ENCODE assay signal across 8 cellular contexts in the genomic region with DNA sequence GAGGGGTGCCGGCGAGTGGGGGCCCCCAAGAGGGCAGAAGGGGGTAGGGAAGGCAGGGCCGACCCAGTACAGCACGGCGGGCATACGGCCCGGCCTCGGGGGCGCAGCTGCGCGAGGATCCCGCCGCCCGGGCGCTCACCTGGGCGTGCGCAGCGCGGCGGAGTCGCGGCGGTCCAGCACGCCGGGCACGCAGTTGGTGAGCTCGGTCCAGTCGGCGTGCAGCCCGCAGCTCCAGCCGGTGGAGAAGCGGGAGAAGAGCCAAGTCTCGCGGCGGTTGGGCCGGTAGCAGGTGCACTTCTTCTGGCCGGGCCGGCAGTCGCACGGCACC. TPM values are rescaled to one million over a fixed set of nuclear protein-coding genes. Genes with fewer than 3 reads are reported as not detected.
DNase-seq lines count a peak whose midpoint lies in the region; ATAC-seq, FAIRE-seq and TF ChIP-seq lines count a peak whose summit lies in the region.
"Not testable (repeated sequence)": the region's sequence is repeated elsewhere in the genome, so short reads cannot be mapped to it uniquely, and the experiment has no call there.

No MANE protein-coding gene starts in this region.

- H3K23ac ChIP-seq in H1 (ENCODE audit: insufficient read length): not testable (repeated sequence)

- H3K9ac ChIP-seq in NT2/D1 (ENCODE audit: insufficient read length, low read depth): peak overlapping the region; percentile 96
- H3K9ac ChIP-seq in H1 (replicated peaks in 1 of 4; ENCODE audit: extremely low read depth in 1 of 4, low read depth in 3 of 4, low read length in 3 of 4): peak overlapping the region in 3 of 4 experiments; percentile 51 to 73 (median 64); a peak in 5 of 7 replicates
- peak overlapping the region; percentile 64 for H3K9ac ChIP-seq in neural progenitor cell

- not testable (repeated sequence) for DNase-seq in Calu3; HFFc6; NT2/D1 (ENCODE audit: low read depth, low spot score); activated T-helper 2 cell treated with anti-CD3 and anti-CD28 coated beads, Interferon-gamma antibody, Interleukin-2, Interleukin-4, amounts not matched to agents 10 μg/mL and 5 μg/mL and 100 μg/mL, durations not matched to agents 14 hours and 24 hours and 36 hours (ENCODE audit: low spot score); H1 (ENCODE audit: low read depth in 1 of 2, low spot score in 2 of 2); neural progenitor cell (ENCODE audit: low spot score); thoracic aorta (ENCODE audit: low spot score)
- peak; percentile 7 for DNase-seq in iPS-NIHi7 (ENCODE audit: extremely low spot score)

- H2AFZ ChIP-seq in H1 (ENCODE audit: low read length); neural progenitor cell (replicated peaks): not testable (repeated sequence)

- H3K4me3 ChIP-seq in NT2/D1 (ENCODE audit: insufficient read length, low read depth) (peak overlapping the region; percentile 93), H1 (ENCODE audit: extremely low read depth in 1 of 4, insufficient read depth in 2 of 4, low read depth in 3 of 4, low read length in 4 of 4) (peak overlapping the region; percentile 68 to 89 (median 84)), neural progenitor cell (peak overlapping the region; percentile 97), thoracic aorta (peak overlapping the region; percentile 71)

- WGBS in H1 (ENCODE audit: extremely low coverage in 1 of 2, insufficient coverage in 1 of 2, insufficient read length in 1 of 2, insufficient replicate concordance in 2 of 2, low coverage in 1 of 2, low lambda C conversion rate in 2 of 2, missing lambda C conversion rate in 1 of 2), 2 experiments: no CpG with 5 or more reads among the region's 40 CpGs

- H3K4me1 Mint-ChIP-seq in Calu3 (ENCODE audit: low read depth, unreplicated experiment): peaks cover 16% of the 10 kb centered on the region
- H3K4me1 Mint-ChIP-seq in HFFc6 (ENCODE audit: low read depth): peaks cover 30% of the 10 kb centered on the region
- peaks cover 31% of the 10 kb centered on the region for H3K4me1 Mint-ChIP-seq in activated T-helper 2 cell treated with anti-CD3 and anti-CD28 coated beads, Interferon-gamma antibody, Interleukin-2, Interleukin-4, amounts not matched to agents 10 μg/mL and 5 μg/mL and 100 μg/mL, durations not matched to agents 14 hours and 24 hours and 36 hours (ENCODE audit: low read depth)
- H3K4me1 Mint-ChIP-seq in neural progenitor cell: peaks cover 47% of the 10 kb centered on the region

- not testable (repeated sequence) for H4K8ac ChIP-seq in H1 (ENCODE audit: extremely low read depth, insufficient read depth, low read length)

- H3K4me1 ChIP-seq in NT2/D1 (ENCODE audit: insufficient read depth, insufficient read length) (peaks cover 45% of the 10 kb centered on the region), H1 (replicated peaks in 1 of 4; ENCODE audit: control insufficient read depth in 3 of 4, insufficient read depth in 4 of 4, low read length in 3 of 4) (peaks cover 7 to 39% (median 30%) of the 10 kb centered on the region in 4 experiments), neural progenitor cell (peaks cover 38% of the 10 kb centered on the region), thoracic aorta (ENCODE audit: control insufficient read depth in 1 of 2, low read depth in 2 of 2) (peaks cover 8 to 55% of the 10 kb centered on the region in 2 donors)

- H3K4ac ChIP-seq in H1 (replicated peaks; ENCODE audit: insufficient read length, low read depth, low read length): not testable (repeated sequence)

- H3K9me3 Mint-ChIP-seq in Calu3 (ENCODE audit: low read depth, unreplicated experiment); HFFc6; activated T-helper 2 cell treated with anti-CD3 and anti-CD28 coated beads, Interferon-gamma antibody, Interleukin-2, Interleukin-4, amounts not matched to agents 10 μg/mL and 5 μg/mL and 100 μg/mL, durations not matched to agents 14 hours and 24 hours and 36 hours; neural progenitor cell: not testable (repeated sequence)

- TF ChIP-seq EP300 in H1 (IDR thresholded peaks at IDR 0.05; ENCODE audit: borderline replicate concordance in 1 of 2, low read depth in 2 of 2, low read length in 2 of 2): not testable (repeated sequence)

- H3K79me2 ChIP-seq in H1 (ENCODE audit: control insufficient read depth in 1 of 2, insufficient read depth in 2 of 2, low read length in 2 of 2) (peaks cover 44 to 50% of the 10 kb centered on the region in 2 experiments), neural progenitor cell (ENCODE audit: low read depth) (peaks cover 50% of the 10 kb centered on the region)

- not testable (repeated sequence) for TF ChIP-seq RAD21 in H1 (IDR thresholded peaks at IDR 0.05 in 1 of 2, conservative IDR thresholded peaks at IDR 0.05 in 1 of 2; ENCODE audit: low read depth in 2 of 2, low read length in 2 of 2)

- BruUV-seq in Calu3 (replicated peaks; lab: Mats Ljungman, UMichigan): not testable (repeated sequence)

- H3K23me2 ChIP-seq in H1 (ENCODE audit: low read depth, low read length): peaks cover 21% of the 10 kb centered on the region; the same call in 1 of the 2 replicates

- ATAC-seq in thoracic aorta (ENCODE audit: insufficient number of reproducible peaks, low FRiP score, low read depth): not testable (repeated sequence)

- H3K36me3 Mint-ChIP-seq in Calu3 (ENCODE audit: insufficient read depth, unreplicated experiment) (peaks cover 28% of the 10 kb centered on the region), neural progenitor cell (peaks cover 10% of the 10 kb centered on the region)
- H3K36me3 Mint-ChIP-seq in HFFc6 (ENCODE audit: low read depth): not testable (repeated sequence)
- H3K36me3 Mint-ChIP-seq in activated T-helper 2 cell treated with anti-CD3 and anti-CD28 coated beads, Interferon-gamma antibody, Interleukin-2, Interleukin-4, amounts not matched to agents 10 μg/mL and 5 μg/mL and 100 μg/mL, durations not matched to agents 14 hours and 24 hours and 36 hours (ENCODE audit: low read depth): peaks cover 13% of the 10 kb centered on the region

- peak overlapping the region; percentile 29 for H4K91ac ChIP-seq in H1 (replicated peaks; ENCODE audit: insufficient read length, low read length)

- not testable (repeated sequence) for H3K14ac ChIP-seq in H1 (ENCODE audit: insufficient read length)

- H3K4me3 Mint-ChIP-seq in Calu3 (ENCODE audit: low read depth, unreplicated experiment) (peak overlapping the region; percentile 96), HFFc6 (peak overlapping the region; percentile 87), neural progenitor cell (peak overlapping the region; percentile 93)
- peak overlapping the region; percentile 87 for H3K4me3 Mint-ChIP-seq in activated T-helper 2 cell treated with anti-CD3 and anti-CD28 coated beads, Interferon-gamma antibody, Interleukin-2, Interleukin-4, amounts not matched to agents 10 μg/mL and 5 μg/mL and 100 μg/mL, durations not matched to agents 14 hours and 24 hours and 36 hours (ENCODE audit: low read depth)

- H3K27me3 Mint-ChIP-seq in Calu3 (ENCODE audit: unreplicated experiment); HFFc6 (ENCODE audit: insufficient read depth): not testable (repeated sequence)
- H3K27me3 Mint-ChIP-seq in activated T-helper 2 cell treated with anti-CD3 and anti-CD28 coated beads, Interferon-gamma antibody, Interleukin-2, Interleukin-4, amounts not matched to agents 10 μg/mL and 5 μg/mL and 100 μg/mL, durations not matched to agents 14 hours and 24 hours and 36 hours (ENCODE audit: low read depth): peaks cover 12% of the 10 kb centered on the region
- peaks cover 17% of the 10 kb centered on the region for H3K27me3 Mint-ChIP-seq in neural progenitor cell (ENCODE audit: insufficient read depth, low read depth)

- POLR2A ChIA-PET in H1 (lab: Charles Lee; ENCODE audit: partially characterized antibody): interaction anchor here (0.9 to 2.2 kb wide), 6 partner anchors 12 to 66 kb away, joined by 3 to 8 read pairs (median 4); no protein-coding TSS in a partner anchor

- H2BK15ac ChIP-seq in H1 (ENCODE audit: low read length): not testable (repeated sequence)

- peaks cover 47% of the 10 kb centered on the region for H3K36me3 ChIP-seq in NT2/D1 (ENCODE audit: insufficient read depth, insufficient read length, low read length)
- H3K36me3 ChIP-seq in H1 (ENCODE audit: control insufficient read depth in 2 of 4, insufficient read depth in 4 of 4, low read length in 3 of 4): peaks cover 0 to 11% (median 0%) of the 10 kb centered on the region in 4 experiments; a peak in 2 of 8 replicates
- not testable (repeated sequence) for H3K36me3 ChIP-seq in neural progenitor cell, thoracic aorta

- not testable (repeated sequence) for H2BK12ac ChIP-seq in H1 (ENCODE audit: low read depth, low read length)

- not testable (repeated sequence) for H2BK20ac ChIP-seq in H1 (ENCODE audit: low read length)

- CTCF ChIA-PET in Calu3 (lab: Charles Lee) (interaction anchor here (0.6 kb wide), 1 partner anchor 83 kb away, joined by 4 read pairs; no protein-coding TSS in a partner anchor), H1 (lab: Charles Lee; ENCODE audit: partially characterized antibody) (interaction anchor here (0.8 to 2.7 kb wide), 3 partner anchors 12 to 437 kb away, joined by 3 to 17 read pairs (median 4); no protein-coding TSS in a partner anchor)

- H3K27ac ChIP-seq in H1 (ENCODE audit: low read depth, low read length); neural progenitor cell; thoracic aorta: not testable (repeated sequence)

- H2AK5ac ChIP-seq in H1 (ENCODE audit: low read depth, low read length): not testable (repeated sequence)

- not testable (repeated sequence) for H2BK5ac ChIP-seq in H1 (ENCODE audit: low read depth, low read length)

- FAIRE-seq in H1 (lab: Jason Lieb, UNC): not testable (repeated sequence)

- not testable (repeated sequence) for TF ChIP-seq CTCF in Calu3 (IDR thresholded peaks at IDR 0.05; ENCODE audit: unreplicated experiment); HFFc6 (IDR thresholded peaks at IDR 0.05); H1 (IDR thresholded peaks at IDR 0.05; ENCODE audit: control extremely low read depth in 1 of 3, insufficient read depth in 1 of 3, low read depth in 1 of 3, low read length in 3 of 3); neural progenitor cell (IDR thresholded peaks at IDR 0.05); thoracic aorta (IDR thresholded peaks at IDR 0.05)

- H3K9me3 ChIP-seq in NT2/D1 (ENCODE audit: insufficient read depth, low read length); H1 (ENCODE audit: insufficient read depth in 2 of 2, low read depth in 1 of 2, low read length in 1 of 2); neural progenitor cell (ENCODE audit: low read depth); thoracic aorta: not testable (repeated sequence)

- not testable (repeated sequence) for TF ChIP-seq POLR2A in H1 (IDR thresholded peaks at IDR 0.05; ENCODE audit: control extremely low read depth in 1 of 2, low read depth in 2 of 2, low read length in 2 of 2)

- H4K5ac ChIP-seq in H1 (ENCODE audit: insufficient read length, low read depth, low read length): not testable (repeated sequence)

- not testable (repeated sequence) for H3F3A ChIP-seq in neural progenitor cell (ENCODE audit: low read depth)

- H3K56ac ChIP-seq in H1 (replicated peaks; ENCODE audit: insufficient read length, low read depth, low read length): not testable (repeated sequence)

- not testable (repeated sequence) for H3K27ac Mint-ChIP-seq in Calu3 (ENCODE audit: unreplicated experiment); HFFc6; activated T-helper 2 cell treated with anti-CD3 and anti-CD28 coated beads, Interferon-gamma antibody, Interleukin-2, Interleukin-4, amounts not matched to agents 10 μg/mL and 5 μg/mL and 100 μg/mL, durations not matched to agents 14 hours and 24 hours and 36 hours; neural progenitor cell

- H3K27me3 ChIP-seq in NT2/D1 (ENCODE audit: insufficient read depth, insufficient read length) (peaks cover 15% of the 10 kb centered on the region), H1 (replicated peaks in 1 of 4; ENCODE audit: control insufficient read depth in 3 of 4, extremely low read depth in 1 of 4, insufficient read depth in 3 of 4, low read length in 3 of 4) (peaks cover 0 to 23% (median 16%) of the 10 kb centered on the region in 4 experiments; a peak in 5 of 7 replicates), neural progenitor cell (peaks cover 28% of the 10 kb centered on the region)
- not testable (repeated sequence) for H3K27me3 ChIP-seq in thoracic aorta (replicated peaks; ENCODE audit: insufficient read depth)

- not testable (repeated sequence) for H3K18ac ChIP-seq in H1 (ENCODE audit: extremely low read depth, low read length)

- peak overlapping the region; percentile 83 to 95 for H3K4me2 ChIP-seq in H1 (ENCODE audit: insufficient read depth in 1 of 2, low read depth in 2 of 2, low read length in 2 of 2)
- peak overlapping the region; percentile 100 for H3K4me2 ChIP-seq in neural progenitor cell

- H3K79me1 ChIP-seq in H1 (ENCODE audit: low read depth, low read length): peaks cover 32% of the 10 kb centered on the region

- H2BK120ac ChIP-seq in H1 (replicated peaks; ENCODE audit: low read depth, low read length): not testable (repeated sequence)

- peaks cover 38 to 46% of the 10 kb centered on the region in 2 experiments for H4K20me1 ChIP-seq in H1 (replicated peaks in 1 of 2; ENCODE audit: control insufficient read depth in 1 of 2, insufficient read depth in 2 of 2, low read length in 2 of 2)
- peaks cover 50% of the 10 kb centered on the region for H4K20me1 ChIP-seq in neural progenitor cell (ENCODE audit: low read depth)

- intact Hi-C loops in Calu3 (cut with micrococcal nuclease; ENCODE audit: unreplicated experiment): not testable (repeated sequence)
- intact Hi-C loops in activated T-helper 2 cell treated with anti-CD3 and anti-CD28 coated beads, Interferon-gamma antibody, Interleukin-2, Interleukin-4, amounts not matched to agents 10 μg/mL and 5 μg/mL and 100 μg/mL, durations not matched to agents 14 hours and 24 hours and 36 hours (cut with micrococcal nuclease): loop anchor here (5.0 kb wide), 1 partner anchor 86 kb away; no protein-coding TSS in a partner anchor

RNA-seq across cellular contexts. Expression of a gene that starts 0.8 kb away (rescaled TPM):
- total RNA-seq in Calu3 (2022) (27.6 and 34.6 TPM in 2 replicates), neural progenitor cell (ENCODE audit: low replicate concordance) (31.1 and 71.0 TPM in 2 replicates), thoracic aorta (10 to 100 TPM; 21.8 to 32.4 TPM)
- total RNA-seq in HFFc6 (2021; fragmentation: NEBNext Ultra II Directional; extraction: Animal tissue kit (Norgen Biotek cat#: 25700)): 10 to 100 TPM; 18.5 to 27.2 (median 24.3) TPM
- total RNA-seq in activated T-helper 2 cell treated with anti-CD3 and anti-CD28 coated beads, Interferon-gamma antibody, Interleukin-2, Interleukin-4, amounts not matched to agents 10 μg/mL and 5 μg/mL and 100 μg/mL, durations not matched to agents 14 hours and 24 hours and 36 hours: 17.6 and 17.7 TPM in 2 replicates
- 72.8 and 74.6 TPM in 2 replicates for total RNA-seq in H1 (2021; fragmentation: NEBNext Ultra II Directional; extraction: Animal tissue kit (Norgen Biotek cat#: 25700))
- 37.4 and 61.3 TPM in 2 replicates for polyA plus RNA-seq in H1 (2011; rRNA removed)
- polyA plus RNA-seq in H1 (2011; cell fraction: cytosol; rRNA removed): 37.9 TPM
- 51.0 TPM for polyA plus RNA-seq in H1 (2011; cell fraction: nucleus; rRNA removed)
- polyA plus RNA-seq in H1 (2012, experiment 1 of 2): 44.2 to 60.1 TPM (median 56.3 TPM) in 4 replicates
- 57.3 TPM for polyA plus RNA-seq in H1 (2012, experiment 2 of 2)
- 41.0 TPM for polyA plus RNA-seq in H1 (2013, experiment 1 of 2)
- 45.1 TPM for polyA plus RNA-seq in H1 (2013, experiment 2 of 2)
- polyA minus RNA-seq in H1 (2011; rRNA and poly(A)+ RNA removed): 26.9 and 34.9 TPM in 2 replicates
- 49.1 TPM for polyA minus RNA-seq in H1 (2011; cell fraction: cytosol; rRNA and poly(A)+ RNA removed)
- 74.6 TPM for polyA minus RNA-seq in H1 (2011; cell fraction: nucleus; rRNA and poly(A)+ RNA removed)
